Comparison of ENCODE assay signal across 28 cellular contexts in the genomic region with DNA sequence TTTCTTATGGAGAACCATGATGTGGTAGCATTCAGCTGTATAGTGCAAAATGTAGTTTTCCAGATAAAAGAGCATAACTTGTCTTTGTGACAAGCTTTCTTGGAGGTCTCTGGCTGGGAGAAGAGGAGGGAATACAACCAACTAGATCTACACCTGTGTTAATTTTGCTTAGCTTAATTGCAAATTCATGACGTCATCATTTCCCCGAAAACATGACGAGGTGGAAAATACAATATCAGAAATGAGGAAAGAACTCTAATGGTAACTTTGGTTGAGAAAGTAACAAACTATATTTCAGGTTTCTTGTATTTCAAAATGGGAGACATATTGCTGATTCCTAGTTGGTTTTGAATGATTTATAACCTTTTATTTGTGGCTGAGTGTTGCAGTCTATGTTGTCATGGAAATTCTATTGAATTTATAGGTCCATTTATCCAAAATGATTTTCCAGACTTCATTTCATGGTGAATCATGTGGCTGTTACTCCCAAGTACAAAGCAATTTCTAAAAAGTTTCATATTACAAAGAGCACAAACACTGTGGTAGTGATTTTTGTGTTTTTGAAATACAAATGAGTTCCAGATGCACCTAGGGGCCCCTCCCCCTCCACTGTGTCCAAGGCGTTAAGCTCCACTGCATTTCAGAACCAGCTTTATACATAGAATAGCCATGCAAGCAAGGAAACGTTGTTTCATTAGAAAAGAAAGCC.
A peak's percentile ranks its signal among the peaks of the same experiment; 100 is the strongest.
DNase-seq lines count a peak whose midpoint lies in the region; ATAC-seq and TF ChIP-seq lines count a peak whose summit lies in the region.
"Had no signal": no experiment of that assay in that cellular context is flagged by ENCODE, and none has a peak within 500 bp of the region (broad histone marks: within the 10 kb centered on the region; RNA-seq: fewer than 3 reads in every experiment).

No MANE protein-coding gene starts in this region.

- no peaks in the 10 kb centered on the region for H3K36me3 ChIP-seq in breast epithelium
- H3K36me3 ChIP-seq: ovary, Peyer's patch had no signal

- intact Hi-C loops in left colon (cut with DNase I, micrococcal nuclease) = no loop called here
- intact Hi-C loops in breast epithelium (cut with DNase I; ENCODE audit: low total_unique reads) = no loop called here

- H3K9me3 ChIP-seq in breast epithelium = no peaks in the 10 kb centered on the region
- H3K9me3 ChIP-seq: ovary, Peyer's patch, testis had no signal

- no peak for TF ChIP-seq POLR2A in breast epithelium (IDR thresholded peaks at IDR 0.05)

- ATAC-seq in left colon = no peak
- ATAC-seq in naive thymus-derived CD8-positive, alpha-beta T cell = no peak
- ATAC-seq: foreskin keratinocyte, GM23338 had no signal

- TF ChIP-seq CTCF in AG09309 (IDR thresholded peaks at IDR 0.05; ENCODE audit: control insufficient read depth, insufficient read depth, low read depth, low read length, missing control alignments) (no peak), HFFc6 (IDR thresholded peaks at IDR 0.05) (no peak), brain (conservative IDR thresholded peaks at IDR 0.05) (no peak), breast epithelium (IDR thresholded peaks at IDR 0.05) (no peak)

- H3K27ac Mint-ChIP-seq in HFFc6 = peak overlapping the region; percentile 8; the same call in 1 of the 2 replicates
- peak overlapping the region in 3 of 5 experiments; percentile 47 to 67 (median 57) for H3K27ac Mint-ChIP-seq in brain
- no peak overlapping the region for H3K27ac Mint-ChIP-seq in naive thymus-derived CD8-positive, alpha-beta T cell
- H3K27ac Mint-ChIP-seq: GM23338; T-helper 2 cell treated with Interferon-gamma antibody and Interleukin-4, amounts not matched to agents 5 μg/mL and 100 μg/mL, for 36 hours had no signal

- no peaks in the 10 kb centered on the region for H3K27me3 Mint-ChIP-seq in HFFc6 (ENCODE audit: insufficient read depth)
- no peaks in the 10 kb centered on the region for H3K27me3 Mint-ChIP-seq in brain
- peaks cover 0 to 14% (median 0%) of the 10 kb centered on the region in 5 donors for H3K27me3 Mint-ChIP-seq in naive thymus-derived CD8-positive, alpha-beta T cell

- no peak overlapping the region for H3K4me3 Mint-ChIP-seq in HFFc6
- no peak overlapping the region for H3K4me3 Mint-ChIP-seq in brain
- no peak overlapping the region for H3K4me3 Mint-ChIP-seq in naive thymus-derived CD8-positive, alpha-beta T cell
- H3K4me3 Mint-ChIP-seq: GM23338; T-helper 2 cell treated with Interferon-gamma antibody and Interleukin-4, amounts not matched to agents 5 μg/mL and 100 μg/mL, for 36 hours had no signal

- H3K4me1 Mint-ChIP-seq in HFFc6 (ENCODE audit: low read depth) (peaks cover 20% of the 10 kb centered on the region), brain (peaks cover 29% of the 10 kb centered on the region)
- peaks cover 0 to 2% (median 0%) of the 10 kb centered on the region in 4 donors for H3K4me1 Mint-ChIP-seq in naive thymus-derived CD8-positive, alpha-beta T cell

- H3K9me3 Mint-ChIP-seq in HFFc6 (no peaks in the 10 kb centered on the region), brain (no peaks in the 10 kb centered on the region)
- H3K9me3 Mint-ChIP-seq in naive thymus-derived CD8-positive, alpha-beta T cell = peaks cover 0 to 3% (median 0%) of the 10 kb centered on the region in 9 donors
- H3K9me3 Mint-ChIP-seq: T-helper 2 cell treated with Interferon-gamma antibody and Interleukin-4, amounts not matched to agents 5 μg/mL and 100 μg/mL, for 36 hours had no signal

- DNase-seq in AG09309 (ENCODE audit: low read depth) (peak; percentile 35), HFFc6 (peak; percentile 42), iris pigment epithelial cell (ENCODE audit: low read depth) (peak; percentile 24), hippocampal formation (lab: John Stamatoyannopoulos, UW) (no peak), left colon (no peak), breast epithelium (ENCODE audit: low spot score in 2 of 2) (no peak)
- no peak for DNase-seq in naive thymus-derived CD8-positive, alpha-beta T cell
- DNase-seq: activated CD4-positive, alpha-beta T cell treated with anti-CD3 and anti-CD28 coated beads, Interleukin-2, amount 50 U/mL, for 48 hours; activated T-cell treated with anti-CD3 and anti-CD28 coated beads for 4 hours; amniotic stem cell; C1 segment of cervical spinal cord; cerebellar nuclear complex; foreskin keratinocyte; hypothalamus; islet precursor cell; Kasumi-1; NCI-H1092 treated with DMSO at 0.1 percent for 48 hours; NCI-H2081; NCI-H510A; NK-92 treated with Interleukin-12 subunit alpha and Interleukin-12 subunit beta, amount 100 ng/mL, for 24 hours; ovary; Peyer's patch; right cardiac atrium; testis had no signal

- no peaks in the 10 kb centered on the region for H3K4me1 ChIP-seq in breast epithelium
- H3K4me1 ChIP-seq: foreskin keratinocyte, Peyer's patch had no signal

- no peak overlapping the region for H3K4me3 ChIP-seq in AG09309 (ENCODE audit: control insufficient read depth, low read depth, low read length)
- no peak overlapping the region for H3K4me3 ChIP-seq in breast epithelium
- H3K4me3 ChIP-seq: GM23338, lung, ovary, Peyer's patch, testis had no signal

- no peaks in the 10 kb centered on the region for H3K27me3 ChIP-seq in breast epithelium
- H3K27me3 ChIP-seq: foreskin keratinocyte, ovary, Peyer's patch, testis had no signal

- no peak overlapping the region for H3K27ac ChIP-seq in breast epithelium
- H3K27ac ChIP-seq: foreskin keratinocyte, ovary, Peyer's patch, testis had no signal

- POLR2A ChIA-PET in naive thymus-derived CD8-positive, alpha-beta T cell (lab: Charles Lee) = no interaction called here

- H3K36me3 Mint-ChIP-seq in HFFc6 (ENCODE audit: low read depth) (no peaks in the 10 kb centered on the region), brain (no peaks in the 10 kb centered on the region)
- no peaks in the 10 kb centered on the region for H3K36me3 Mint-ChIP-seq in naive thymus-derived CD8-positive, alpha-beta T cell

Comparison
In these comparisons a context has a peak if more than half of its experiments do, and no peak if none do; other contexts are left out.
1. DNase-seq: peak in AG09309 (single experiment), HFFc6 (single experiment) and iris pigment epithelial cell (single experiment); none in hippocampal formation (0 of 2), left colon (0 of 2), naive thymus-derived CD8-positive, alpha-beta T cell (0 of 10) and breast epithelium (0 of 2).
2. H3K27ac Mint-ChIP-seq: peak in HFFc6 (single experiment) and brain (3 of 5); none in naive thymus-derived CD8-positive, alpha-beta T cell (0 of 10).